ENCODE assay signal across 8 cellular contexts in the genomic region with DNA sequence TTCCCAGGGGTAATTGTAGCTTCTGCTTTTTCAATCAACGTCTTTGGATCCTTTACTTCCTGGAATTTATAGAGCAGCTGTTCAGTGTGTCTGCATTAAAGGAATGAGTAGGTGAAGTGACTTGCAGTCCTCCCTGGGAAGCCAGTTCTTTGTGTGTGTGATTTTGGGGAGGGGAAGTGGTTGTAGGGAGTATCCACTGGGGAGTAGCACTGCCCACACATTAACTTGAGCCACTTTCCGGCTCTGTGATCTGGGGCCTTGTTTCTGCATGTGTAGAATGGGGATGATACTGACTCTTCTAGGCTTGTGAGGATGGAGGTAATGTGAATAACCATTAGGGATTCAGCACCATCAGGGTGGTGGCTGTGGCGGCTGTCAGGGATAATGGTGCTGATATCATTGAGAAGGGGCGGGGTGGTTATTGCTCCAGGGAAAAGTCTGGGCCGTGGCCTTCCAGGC. TPM values are rescaled to one million over a fixed set of nuclear protein-coding genes. Genes with fewer than 3 reads are reported as not detected.
DNase-seq lines count a peak whose midpoint lies in the region; ATAC-seq and TF ChIP-seq lines count a peak whose summit lies in the region.

No MANE protein-coding gene starts in this region.

- H3K27me3 Mint-ChIP-seq in activated naive CD8-positive, alpha-beta T cell treated with anti-CD3 and anti-CD28 coated beads for 36 hours, result no peaks in the 10 kb centered on the region

- peak overlapping the region; percentile 62 for H3K9ac ChIP-seq in BLaER1

- peak overlapping the region; percentile 88 for H3K4me2 ChIP-seq in BLaER1

- peaks cover under 1% of the 10 kb centered on the region for H3K9me3 Mint-ChIP-seq in activated naive CD8-positive, alpha-beta T cell treated with anti-CD3 and anti-CD28 coated beads for 36 hours

- peak; percentile 26 for TF ChIP-seq POLR2A in GM19099 (IDR thresholded peaks at IDR 0.05; ENCODE audit: extremely low read depth, insufficient read length, low read depth)

- peak overlapping the region; percentile 33 for H3K4me3 Mint-ChIP-seq in activated naive CD8-positive, alpha-beta T cell treated with anti-CD3 and anti-CD28 coated beads for 36 hours

- peaks cover 84% of the 10 kb centered on the region for H3K4me1 Mint-ChIP-seq in activated naive CD8-positive, alpha-beta T cell treated with anti-CD3 and anti-CD28 coated beads for 36 hours

- peak overlapping the region; percentile 46; the same call in 1 of the 2 replicates for H3K4me3 ChIP-seq in BLaER1
- no peak overlapping the region for H3K4me3 ChIP-seq in BE2C (ENCODE audit: low read depth, low read length)

- H3K27me3 ChIP-seq in BLaER1, result no peaks in the 10 kb centered on the region
- no peaks in the 10 kb centered on the region for H3K27me3 ChIP-seq in BE2C

- H3K36me3 ChIP-seq in BLaER1 (peaks cover 68% of the 10 kb centered on the region), BE2C (no peaks in the 10 kb centered on the region)

- peak overlapping the region; percentile 67 for H3K27ac ChIP-seq in BLaER1

- TF ChIP-seq CTCF in BE2C (IDR thresholded peaks at IDR 0.05; ENCODE audit: low read depth, low read length), result no peak

- H3K36me3 Mint-ChIP-seq in activated naive CD8-positive, alpha-beta T cell treated with anti-CD3 and anti-CD28 coated beads for 36 hours, result peaks cover 65% of the 10 kb centered on the region

- H3K9me3 ChIP-seq in BLaER1, result no peaks in the 10 kb centered on the region
- H3K9me3 ChIP-seq in BE2C, result no peaks in the 10 kb centered on the region; the same call in 1 of the 2 replicates

- ATAC-seq in HG03354 (IDR thresholded peaks at IDR 0.05; ENCODE audit: poor library complexity, severe bottlenecking, unreplicated experiment) (peak; percentile 50), GM18519 (IDR thresholded peaks at IDR 0.05; ENCODE audit: low FRiP score, unreplicated experiment) (no peak)

- H4K20me1 ChIP-seq in BLaER1, result peaks cover 100% of the 10 kb centered on the region

- no peak for DNase-seq in activated naive CD8-positive, alpha-beta T cell treated with anti-CD3 and anti-CD28 coated beads for 36 hours
- DNase-seq in NCI-H774 (lab: John Stamatoyannopoulos, UW) (no peak), DMS79 treated with DMSO at 0.1 percent for 48 hours (lab: John Stamatoyannopoulos, UW) (no peak), BE2C (no peak)

- H3K4me1 ChIP-seq in BLaER1, result peaks cover 100% of the 10 kb centered on the region
- H3K4me1 ChIP-seq in BE2C, result no peaks in the 10 kb centered on the region; the same call in 1 of the 2 replicates

- peak overlapping the region; percentile 98 for H3K27ac Mint-ChIP-seq in activated naive CD8-positive, alpha-beta T cell treated with anti-CD3 and anti-CD28 coated beads for 36 hours

RNA-seq across cellular contexts. Expression of a gene that starts 54.7 kb away (rescaled TPM):
- total RNA-seq in activated naive CD8-positive, alpha-beta T cell treated with anti-CD3 and anti-CD28 coated beads for 36 hours, result 10 to 100 TPM; 45.4 to 48.1 TPM
- 6.5 TPM for polyA plus RNA-seq in BE2C (2012; ENCODE audit: insufficient read depth, insufficient read length, low read depth)
